ENCODE assay signal across 8 cellular contexts in genomic region chr2:88350641-88351601, GRCh38.
DNase-seq lines count a peak whose midpoint lies in the region; ATAC-seq and TF ChIP-seq lines count a peak whose summit lies in the region.

No MANE protein-coding gene starts in this region.

- no peak for TF ChIP-seq POLR2A in testis (IDR thresholded peaks at IDR 0.05)

- peak; percentile 81 for ATAC-seq in GM21526 (IDR thresholded peaks at IDR 0.05; ENCODE audit: low FRiP score, unreplicated experiment)
- peak; percentile 43 to 71 for ATAC-seq in activated T-cell treated with anti-CD3 and anti-CD28 coated beads, Interleukin-2, amount 50 U/mL, for 4 hours
- ATAC-seq in HG02623 (IDR thresholded peaks at IDR 0.05; ENCODE audit: unreplicated experiment) = no peak

- H3K27me3 ChIP-seq in neuronal stem cell (ENCODE audit: control insufficient read depth in 3 of 3, insufficient read depth in 3 of 3, low read depth in 1 of 3, low read length in 3 of 3) (peaks cover 0 to 18% (median 17%) of the 10 kb centered on the region in 3 experiments), testis (no peaks in the 10 kb centered on the region)

- no peak overlapping the region for H2BK12ac ChIP-seq in neuronal stem cell (ENCODE audit: low read length)

- peak overlapping the region; percentile 42 for H2BK5ac ChIP-seq in neuronal stem cell (ENCODE audit: low read length)

- intact Hi-C loops in testis (cut with DNase I; ENCODE audit: low total_unique reads) = no loop called here

- peak overlapping the region; percentile 78 for H2AFZ ChIP-seq in neuronal stem cell (ENCODE audit: low read length)

- H2BK120ac ChIP-seq in neuronal stem cell (ENCODE audit: low read depth, low read length) = peak overlapping the region; percentile 56

- H3K4me3 ChIP-seq in fibroblast of villous mesenchyme (ENCODE audit: low read depth, low read length) (peak overlapping the region; percentile 12), neuronal stem cell (ENCODE audit: low read length in 2 of 2) (peak overlapping the region in 1 of 2 donors; percentile 76), testis (peak overlapping the region; percentile 36 to 52)

- H4K91ac ChIP-seq in neuronal stem cell (ENCODE audit: low read depth, low read length, poor library complexity) = no peak overlapping the region

- peak; percentile 77 for TF ChIP-seq CTCF in fibroblast of villous mesenchyme (IDR thresholded peaks at IDR 0.05; ENCODE audit: insufficient read depth, low read depth, low read length)
- peak in 2 of 3 experiments; percentile 65 to 80 for TF ChIP-seq CTCF in testis (IDR thresholded peaks at IDR 0.05)

- H3K9ac ChIP-seq in neuronal stem cell (ENCODE audit: low read depth, low read length, poor library complexity) = peak overlapping the region; percentile 51

- WGBS in neuronal stem cell (ENCODE audit: extremely low coverage in 2 of 2, insufficient read length in 2 of 2, insufficient replicate concordance in 1 of 2), 2 donors = no CpG with 5 or more reads among the region's 46 CpGs
- 4 to 11% methylated on average over 25 to 46 of the region's 46 CpGs for WGBS in testis, 2 donors

- peak overlapping the region; percentile 93 for H3K18ac ChIP-seq in neuronal stem cell (ENCODE audit: low read length)

- no peak overlapping the region for H3K27ac ChIP-seq in neuronal stem cell (replicated peaks; ENCODE audit: low read length)
- no peak overlapping the region for H3K27ac ChIP-seq in testis

- peak overlapping the region; percentile 90 for H2BK15ac ChIP-seq in neuronal stem cell (ENCODE audit: low read length)

- H3K79me1 ChIP-seq in neuronal stem cell (ENCODE audit: low read depth, low read length) = no peaks in the 10 kb centered on the region

- H3K36me3 ChIP-seq in neuronal stem cell (replicated peaks in 1 of 2; ENCODE audit: control insufficient read depth in 2 of 2, insufficient read depth in 2 of 2, low read length in 2 of 2) (no peaks in the 10 kb centered on the region), testis (ENCODE audit: low read depth, missing control alignments) (no peaks in the 10 kb centered on the region)

- H2AK5ac ChIP-seq in neuronal stem cell (ENCODE audit: low read depth, low read length) = peak overlapping the region; percentile 27

- peaks cover 39% of the 10 kb centered on the region for H3K27me3 Mint-ChIP-seq in activated T-cell treated with anti-CD3 and anti-CD28 coated beads, Interleukin-2, amount 50 U/mL, for 4 hours (ENCODE audit: low read depth)

- H3K23ac ChIP-seq in neuronal stem cell (ENCODE audit: low read depth, low read length, poor library complexity) = peak overlapping the region; percentile 34

- H3K14ac ChIP-seq in neuronal stem cell (ENCODE audit: low read length) = no peak overlapping the region

- H3K4me1 ChIP-seq in neuronal stem cell (ENCODE audit: control insufficient read depth in 2 of 2, insufficient read depth in 1 of 2, low read depth in 1 of 2, low read length in 2 of 2) = peaks cover 3 to 4% of the 10 kb centered on the region in 2 donors
- no peaks in the 10 kb centered on the region for H3K4me1 ChIP-seq in testis

- no peak overlapping the region for H4K8ac ChIP-seq in neuronal stem cell (ENCODE audit: low read depth, low read length)

- peak; percentile 55 for DNase-seq in AG20443 (ENCODE audit: low spot score)
- DNase-seq in NCI-H748 (lab: John Stamatoyannopoulos, UW; ENCODE audit: unreplicated experiment) = peak; percentile 64
- peak; percentile 47 for DNase-seq in activated T-cell treated with anti-CD3 and anti-CD28 coated beads, Interleukin-2, amount 50 U/mL, for 4 hours
- DNase-seq in fibroblast of villous mesenchyme (ENCODE audit: low read depth) = peak; percentile 34
- DNase-seq in neuronal stem cell (ENCODE audit: low spot score) = peak; percentile 68
- DNase-seq in testis = peak; percentile 85

- H3K4me2 ChIP-seq in neuronal stem cell (ENCODE audit: insufficient read depth, low read length, poor library complexity, severe bottlenecking) = peak overlapping the region; percentile 91

- no peaks in the 10 kb centered on the region for H3K9me3 Mint-ChIP-seq in activated T-cell treated with anti-CD3 and anti-CD28 coated beads, Interleukin-2, amount 50 U/mL, for 4 hours

- H3K36me3 Mint-ChIP-seq in activated T-cell treated with anti-CD3 and anti-CD28 coated beads, Interleukin-2, amount 50 U/mL, for 4 hours (ENCODE audit: insufficient read depth) = no peaks in the 10 kb centered on the region

- H3K9me3 ChIP-seq in neuronal stem cell (replicated peaks in 1 of 2; ENCODE audit: control insufficient read depth in 2 of 2, insufficient read depth in 1 of 2, low read depth in 1 of 2, low read length in 2 of 2) (peaks cover 0 to 2% of the 10 kb centered on the region in 2 donors), testis (no peaks in the 10 kb centered on the region)

- no peak overlapping the region for H3K4ac ChIP-seq in neuronal stem cell (ENCODE audit: low read length)

- peaks cover 6% of the 10 kb centered on the region for H3K4me1 Mint-ChIP-seq in activated T-cell treated with anti-CD3 and anti-CD28 coated beads, Interleukin-2, amount 50 U/mL, for 4 hours (ENCODE audit: low read depth)

- H3K4me3 Mint-ChIP-seq in activated T-cell treated with anti-CD3 and anti-CD28 coated beads, Interleukin-2, amount 50 U/mL, for 4 hours = peak overlapping the region; percentile 70

Comparison
In these comparisons a context has a peak if more than half of its experiments do, and no peak if none do; other contexts are left out.
1. DNase-seq: peak in every context shown above with its lines; median percentile 85 in testis; 68 in neuronal stem cell; 64 in NCI-H748; 55 in AG20443; 47 in activated T-cell treated with anti-CD3 and anti-CD28 coated beads, Interleukin-2, amount 50 U/mL, for 4 hours; 34 in fibroblast of villous mesenchyme.